Comparison of ENCODE assay signal across 24 cellular contexts in genomic region chr7:158559356-158559755, GRCh38.
"Had no signal": no experiment of that assay in that cellular context is flagged by ENCODE, and none has a peak within 500 bp of the region (broad histone marks: within the 10 kb centered on the region; RNA-seq: fewer than 3 reads in every experiment).

No MANE protein-coding gene starts in this region.

- FAIRE-seq: endothelial cell of umbilical vein had no signal

- H3K27me3 ChIP-seq: brain microvascular endothelial cell, right atrium auricular region, transverse colon had no signal

- H3K4me3 Mint-ChIP-seq: activated CD4-positive, alpha-beta memory T cell treated with anti-CD3 and anti-CD28 coated beads for 36 hours; activated CD4-positive, alpha-beta T cell treated with anti-CD3 and anti-CD28 coated beads for 36 hours; activated CD8-positive, alpha-beta memory T cell treated with anti-CD3 and anti-CD28 coated beads, Interleukin-2, amount 10 ng/mL, durations not matched to agents 7 days and 5 days; activated naive CD8-positive, alpha-beta T cell treated with anti-CD3 and anti-CD28 coated beads for 36 hours; activated T-cell treated with anti-CD3 and anti-CD28 coated beads, Interleukin-2, amount 50 U/mL, for 4 hours; central memory CD8-positive, alpha-beta T cell; nephron had no signal

- H3K36me3 ChIP-seq: brain microvascular endothelial cell, right atrium auricular region, transverse colon had no signal

- H3K27ac Mint-ChIP-seq: activated CD4-positive, alpha-beta memory T cell treated with anti-CD3 and anti-CD28 coated beads for 36 hours; activated CD4-positive, alpha-beta T cell treated with anti-CD3 and anti-CD28 coated beads for 36 hours; activated CD8-positive, alpha-beta memory T cell treated with anti-CD3 and anti-CD28 coated beads, Interleukin-2, amount 10 ng/mL, durations not matched to agents 7 days and 5 days; activated naive CD8-positive, alpha-beta T cell treated with anti-CD3 and anti-CD28 coated beads for 36 hours; nephron; progenitor cell of endocrine pancreas had no signal

- H3K4me3 ChIP-seq: right atrium auricular region, skin epidermis, transverse colon had no signal

- ATAC-seq: activated CD4-positive, alpha-beta T cell treated with anti-CD3 and anti-CD28 coated beads for 36 hours; activated CD8-positive, alpha-beta memory T cell treated with anti-CD3 and anti-CD28 coated beads, Interleukin-2, amount 10 ng/mL, durations not matched to agents 7 days and 5 days; activated T-cell treated with anti-CD3 and anti-CD28 coated beads, Interleukin-2, amount 50 U/mL, for 4 hours; left ventricle myocardium superior had no signal

- H3K4me1 ChIP-seq: right atrium auricular region, transverse colon had no signal

- H3K36me3 Mint-ChIP-seq: activated CD4-positive, alpha-beta memory T cell treated with anti-CD3 and anti-CD28 coated beads for 36 hours; activated CD8-positive, alpha-beta memory T cell treated with anti-CD3 and anti-CD28 coated beads, Interleukin-2, amount 10 ng/mL, durations not matched to agents 7 days and 5 days; activated naive CD8-positive, alpha-beta T cell treated with anti-CD3 and anti-CD28 coated beads for 36 hours had no signal

- DNase-seq: activated CD4-positive, alpha-beta memory T cell treated with anti-CD3 and anti-CD28 coated beads for 36 hours; activated CD4-positive, alpha-beta T cell treated with anti-CD3 and anti-CD28 coated beads for 36 hours; activated CD8-positive, alpha-beta memory T cell treated with anti-CD3 and anti-CD28 coated beads, Interleukin-2, amount 10 ng/mL, durations not matched to agents 7 days and 5 days; activated naive CD8-positive, alpha-beta T cell treated with anti-CD3 and anti-CD28 coated beads for 36 hours; activated T-cell treated with anti-CD3 and anti-CD28 coated beads, Interleukin-2, amount 50 U/mL, for 4 hours; brain microvascular endothelial cell; cortex of kidney; effector CD4-positive, alpha-beta T cell; foreskin fibroblast; hypothalamus; kidney glomerular epithelial cell; left ventricle myocardium superior; mesendoderm; nucleus accumbens; stimulated activated CD4-positive, alpha-beta T cell treated with anti-CD3 and anti-CD28 coated beads, Interleukin-4, amount 100 ng/mL, for 24 hours; stimulated activated naive CD4-positive, alpha-beta T cell treated with Interleukin-2 at 50 U/mL for 16 hours; substantia nigra; transverse colon had no signal

- H3K9me3 Mint-ChIP-seq: activated CD4-positive, alpha-beta memory T cell treated with anti-CD3 and anti-CD28 coated beads for 36 hours; activated naive CD8-positive, alpha-beta T cell treated with anti-CD3 and anti-CD28 coated beads for 36 hours; central memory CD8-positive, alpha-beta T cell had no signal

- H3K9me3 ChIP-seq: right atrium auricular region, transverse colon had no signal

- H3K27ac ChIP-seq: brain microvascular endothelial cell, right atrium auricular region, skin epidermis, transverse colon had no signal

- H3K4me1 Mint-ChIP-seq: activated CD4-positive, alpha-beta T cell treated with anti-CD3 and anti-CD28 coated beads for 36 hours; activated CD8-positive, alpha-beta memory T cell treated with anti-CD3 and anti-CD28 coated beads, Interleukin-2, amount 10 ng/mL, durations not matched to agents 7 days and 5 days; activated naive CD8-positive, alpha-beta T cell treated with anti-CD3 and anti-CD28 coated beads for 36 hours; central memory CD8-positive, alpha-beta T cell; nephron had no signal
